Comparison of ENCODE assay signal across 19 cellular contexts in genomic region chr1:110960777-110961420, GRCh38. TPM values are rescaled to one million over a fixed set of nuclear protein-coding genes. Genes with fewer than 3 reads are reported as not detected.
A peak's percentile ranks its signal among the peaks of the same experiment; 100 is the strongest.
DNase-seq lines count a peak whose midpoint lies in the region; ATAC-seq and TF ChIP-seq lines count a peak whose summit lies in the region.
"Had no signal": no experiment of that assay in that cellular context is flagged by ENCODE, and none has a peak within 500 bp of the region (broad histone marks: within the 10 kb centered on the region; RNA-seq: fewer than 3 reads in every experiment).

No MANE protein-coding gene starts in this region.

- TF ChIP-seq CTCF in DND-41 (IDR thresholded peaks at IDR 0.05; ENCODE audit: borderline replicate concordance, extremely low read depth, low read length, poor library complexity, severe bottlenecking) (no peak), HFFc6 (IDR thresholded peaks at IDR 0.05) (no peak), neural cell (IDR thresholded peaks at IDR 0.05; ENCODE audit: poor library complexity, severe bottlenecking) (no peak)

- no peak overlapping the region for H2AFZ ChIP-seq in DND-41 (ENCODE audit: low read depth, low read length)
- H2AFZ ChIP-seq in neural cell (ENCODE audit: low read depth, low read length): no peak overlapping the region

- no peak for TF ChIP-seq RAD21 in neural cell (conservative IDR thresholded peaks at IDR 0.05)

- H3K36me3 ChIP-seq in DND-41 (ENCODE audit: insufficient read depth, low read length): peaks cover 14% of the 10 kb centered on the region; the same call in 1 of the 2 replicates
- no peaks in the 10 kb centered on the region for H3K36me3 ChIP-seq in neural cell (ENCODE audit: insufficient read depth, low read length)
- H3K36me3 ChIP-seq: ovary had no signal

- H3K4me2 ChIP-seq in DND-41 (ENCODE audit: insufficient read depth, low read length) (peak overlapping the region; percentile 77), neural cell (ENCODE audit: low read length) (no peak overlapping the region)

- H3F3A ChIP-seq in neural cell (ENCODE audit: insufficient read depth, low read length, poor library complexity, severe bottlenecking): no peaks in the 10 kb centered on the region

- ATAC-seq in DND-41 (ENCODE audit: insufficient read depth, low read depth) (no peak), HG02588 (IDR thresholded peaks at IDR 0.05; ENCODE audit: unreplicated experiment) (no peak)
- ATAC-seq in activated T-helper 17 cell treated with anti-CD3 and anti-CD28 coated beads, Interleukin-2, amount 50 U/mL, for 72 hours (replicated peaks): no peak
- ATAC-seq: HCT116 had no signal

- H4K20me1 ChIP-seq in DND-41 (ENCODE audit: insufficient read depth, low read length) (peaks cover 22% of the 10 kb centered on the region; the same call in 1 of the 2 replicates), neural cell (ENCODE audit: insufficient read depth) (no peaks in the 10 kb centered on the region)

- TF ChIP-seq EP300 in neural cell (conservative IDR thresholded peaks at IDR 0.05; ENCODE audit: poor library complexity, severe bottlenecking): no peak

- peaks cover 42% of the 10 kb centered on the region for H3K4me1 Mint-ChIP-seq in HFFc6 (ENCODE audit: low read depth)
- peaks cover 24% of the 10 kb centered on the region for H3K4me1 Mint-ChIP-seq in activated T-helper 17 cell treated with anti-CD3 and anti-CD28 coated beads, Interleukin-2, amount 50 U/mL, for 72 hours

- no peaks in the 10 kb centered on the region for H3K9me2 ChIP-seq in neural cell (ENCODE audit: insufficient read depth, low read length)

- H3K9ac ChIP-seq in DND-41 (ENCODE audit: low read depth, low read length) (peak overlapping the region; percentile 85; the same call in 1 of the 2 replicates), neural cell (ENCODE audit: low read length) (no peak overlapping the region)

- H3K79me2 ChIP-seq in DND-41 (ENCODE audit: insufficient read depth, low read length) (peaks cover 77% of the 10 kb centered on the region), neural cell (replicated peaks; ENCODE audit: insufficient read depth, low read length) (peaks cover 29% of the 10 kb centered on the region)

- peaks cover 32% of the 10 kb centered on the region for H3K36me3 Mint-ChIP-seq in HFFc6 (ENCODE audit: low read depth)
- peaks cover 56% of the 10 kb centered on the region for H3K36me3 Mint-ChIP-seq in activated T-helper 17 cell treated with anti-CD3 and anti-CD28 coated beads, Interleukin-2, amount 50 U/mL, for 72 hours (ENCODE audit: low read depth)

- peaks cover 19% of the 10 kb centered on the region for H3K9me3 Mint-ChIP-seq in HFFc6
- H3K9me3 Mint-ChIP-seq in activated T-helper 17 cell treated with anti-CD3 and anti-CD28 coated beads, Interleukin-2, amount 50 U/mL, for 72 hours: peaks cover 29% of the 10 kb centered on the region

- peak overlapping the region; percentile 45 for H3K4me3 Mint-ChIP-seq in HFFc6
- H3K4me3 Mint-ChIP-seq in activated T-helper 17 cell treated with anti-CD3 and anti-CD28 coated beads, Interleukin-2, amount 50 U/mL, for 72 hours: peak overlapping the region; percentile 34
- H3K4me3 Mint-ChIP-seq: B cell had no signal

- peaks cover 72% of the 10 kb centered on the region for H3K4me1 ChIP-seq in DND-41 (ENCODE audit: insufficient read depth, low read length)

- H3K27ac ChIP-seq in DND-41 (ENCODE audit: low read length) (peak overlapping the region; percentile 0; the same call in 1 of the 2 replicates), neural cell (ENCODE audit: low read length) (no peak overlapping the region)
- H3K27ac ChIP-seq: ovary had no signal

- H3K9me3 ChIP-seq in DND-41 (ENCODE audit: insufficient read depth, low read length, severe bottlenecking): peaks cover 5% of the 10 kb centered on the region
- H3K9me3 ChIP-seq in neural cell (ENCODE audit: low read length): no peaks in the 10 kb centered on the region

- H3K4me3 ChIP-seq in DND-41 (ENCODE audit: low read depth in 1 of 2, low read length in 2 of 2) (peak overlapping the region; percentile 3 to 74; a peak in 3 of 4 replicates), neural cell (ENCODE audit: low read length) (peak overlapping the region; percentile 75)
- H3K4me3 ChIP-seq: ovary had no signal

- H3K27ac Mint-ChIP-seq in HFFc6: no peak overlapping the region
- no peak overlapping the region for H3K27ac Mint-ChIP-seq in activated T-helper 17 cell treated with anti-CD3 and anti-CD28 coated beads, Interleukin-2, amount 50 U/mL, for 72 hours
- H3K27ac Mint-ChIP-seq: B cell had no signal

- H3K27me3 ChIP-seq in DND-41 (ENCODE audit: insufficient read depth, low read length, poor library complexity): no peaks in the 10 kb centered on the region
- no peaks in the 10 kb centered on the region for H3K27me3 ChIP-seq in neural cell (ENCODE audit: insufficient read depth, low read depth, low read length)
- H3K27me3 ChIP-seq: ovary had no signal

- H3K27me3 Mint-ChIP-seq in HFFc6 (ENCODE audit: insufficient read depth): no peaks in the 10 kb centered on the region; the same call in 1 of the 2 replicates
- H3K27me3 Mint-ChIP-seq in activated T-helper 17 cell treated with anti-CD3 and anti-CD28 coated beads, Interleukin-2, amount 50 U/mL, for 72 hours: no peaks in the 10 kb centered on the region
- H3K27me3 Mint-ChIP-seq: B cell had no signal

- no peak for DNase-seq in DND-41
- DNase-seq in HFFc6: no peak
- no peak for DNase-seq in NCI-H345 (lab: John Stamatoyannopoulos, UW)
- no peak for DNase-seq in NK-92 (lab: John Stamatoyannopoulos, UW; ENCODE audit: unreplicated experiment)
- no peak for DNase-seq in UCSD-AML1 (lab: John Stamatoyannopoulos, UW; ENCODE audit: unreplicated experiment)
- DNase-seq: activated CD4-positive, alpha-beta T cell treated with anti-CD3 and anti-CD28 coated beads, Interleukin-2, amount 50 U/mL, for 1 hour; activated CD8-positive, alpha-beta memory T cell treated with anti-CD3 and anti-CD28 coated beads, Interleukin-2, amount 50 U/mL, for 48 hours; activated naive CD4-positive, alpha-beta T cell treated with Interleukin-2 at 50 U/mL for 16 hours; Calu3; NCI-H1694; NCI-H226; ovary; RPMI8226; stimulated activated CD4-positive, alpha-beta T cell treated with anti-CD3 and anti-CD28 coated beads, Interleukin-2, amount 100 ng/mL, for 24 hours had no signal

TF ChIP-seq in neural cell, 6 proteins besides CTCF, POLR2A, EP300 and RAD21:
- no peak for TF ChIP-seq MXI1 (conservative IDR thresholded peaks at IDR 0.05; ENCODE audit: poor library complexity, severe bottlenecking)

RNA-seq across cellular contexts. Expression of gene LRIF1, which starts 2.8 kb away (rescaled TPM):
- total RNA-seq in HFFc6 (2021; fragmentation: NEBNext Ultra II Directional; extraction: Animal tissue kit (Norgen Biotek cat#: 25700)): 10 to 100 TPM; 14.7 to 17.9 (median 17.2) TPM
- total RNA-seq in activated T-helper 17 cell treated with anti-CD3 and anti-CD28 coated beads, Interleukin-2, amount 50 U/mL, for 72 hours: 10 to 100 TPM; 11.6 to 16.4 TPM
- polyA plus RNA-seq in neural cell: 22.1 and 26.8 TPM in 2 replicates
- 43.6 and 44.5 TPM in 2 replicates for polyA minus RNA-seq in neural cell
